ENCODE assay signal across 22 cellular contexts in genomic region chr1:1333551-1334241, GRCh38. TPM values are rescaled to one million over a fixed set of nuclear protein-coding genes. Genes with fewer than 3 reads are reported as not detected.
A peak's percentile ranks its signal among the peaks of the same experiment; 100 is the strongest.
DNase-seq lines count a peak whose midpoint lies in the region; ATAC-seq and TF ChIP-seq lines count a peak whose summit lies in the region.
"Had no signal": no experiment of that assay in that cellular context is flagged by ENCODE, and none has a peak within 500 bp of the region (broad histone marks: within the 10 kb centered on the region; RNA-seq: fewer than 3 reads in every experiment).

No MANE protein-coding gene starts in this region.

- H3K9me3 ChIP-seq in testis: no peaks in the 10 kb centered on the region
- H3K9me3 ChIP-seq: breast epithelium, esophagus muscularis mucosa, MG63, tibial artery had no signal

- WGBS in testis, 2 donors: 70 to 80% methylated on average over 21 to 36 of the region's 36 CpGs

- no peak overlapping the region for H3K27ac ChIP-seq in testis
- H3K27ac ChIP-seq: breast epithelium, esophagus muscularis mucosa, tibial artery had no signal

- TF ChIP-seq POLR2A in testis (IDR thresholded peaks at IDR 0.05): no peak

- intact Hi-C loops in Right ventricle myocardium superior (cut with DNase I): no loop called here
- intact Hi-C loops in left ventricle myocardium superior (cut with micrococcal nuclease): no loop called here
- intact Hi-C loops in testis (cut with DNase I; ENCODE audit: low total_unique reads): no loop called here

- TF ChIP-seq CTCF in testis (IDR thresholded peaks at IDR 0.05): no peak

- no peaks in the 10 kb centered on the region for H3K27me3 ChIP-seq in testis
- H3K27me3 ChIP-seq: breast epithelium, esophagus muscularis mucosa, MG63, tibial artery had no signal

- no peaks in the 10 kb centered on the region for H3K36me3 ChIP-seq in testis (ENCODE audit: low read depth, missing control alignments)
- H3K36me3 ChIP-seq: breast epithelium had no signal

- ATAC-seq in Right ventricle myocardium superior (ENCODE audit: poor library complexity) (peak; percentile 2), left ventricle myocardium superior (no peak), HG03097 (IDR thresholded peaks at IDR 0.05; ENCODE audit: low FRiP score, unreplicated experiment) (no peak)
- ATAC-seq: activated T-cell treated with anti-CD3 and anti-CD28 coated beads, Interleukin-2, amount 50 U/mL, for 72 hours had no signal

- no peak for DNase-seq in Right ventricle myocardium superior
- DNase-seq in left ventricle myocardium superior: no peak
- peak; percentile 77 for DNase-seq in testis
- DNase-seq: ACHN; activated CD4-positive, alpha-beta memory T cell treated with anti-CD3 and anti-CD28 coated beads for 36 hours; activated naive CD8-positive, alpha-beta T cell treated with anti-CD3 and anti-CD28 coated beads, Interleukin-2, amount 10 ng/mL, durations not matched to agents 7 days and 5 days; activated T-cell treated with anti-CD3 and anti-CD28 coated beads, Interleukin-2, amount 50 U/mL, for 72 hours; CD4-positive, alpha-beta T cell; EL; GOT3; kidney glomerular epithelial cell; MG63; NCI-H187; NCI-H510A; nucleus accumbens; stimulated activated CD4-positive, alpha-beta T cell treated with anti-CD3 and anti-CD28 coated beads, Interleukin-4, amount 100 ng/mL, for 4 hours; tibial artery had no signal

- H3K4me3 ChIP-seq in testis: no peak overlapping the region
- H3K4me3 ChIP-seq: esophagus muscularis mucosa, MG63, tibial artery had no signal

- peaks cover 8% of the 10 kb centered on the region for H3K4me1 ChIP-seq in testis

RNA-seq across cellular contexts. Expression of gene TAS1R3, which starts 2.6 kb away (rescaled TPM):
- total RNA-seq in Right ventricle myocardium superior (0.40 TPM), left ventricle myocardium superior (0.57 TPM), testis (1 to 10 TPM; 1.5 TPM)
- 0.66 TPM for polyA plus RNA-seq in testis (ENCODE audit: insufficient read depth, low read depth, low replicate concordance)

RNA-seq across cellular contexts. Expression of gene CPTP, which starts 9.1 kb away (rescaled TPM):
- total RNA-seq in Right ventricle myocardium superior (113 TPM), left ventricle myocardium superior (112 TPM), testis (10 to 100 TPM; 64.4 to 82.3 TPM)
- polyA plus RNA-seq in testis (ENCODE audit: insufficient read depth, low read depth, low replicate concordance): 129 TPM

RNA-seq across cellular contexts. Expression of gene INTS11, which starts 9.2 kb away (rescaled TPM):
- total RNA-seq in Right ventricle myocardium superior (70.9 TPM), left ventricle myocardium superior (77.2 TPM), testis (100 to 1,000 TPM; 220 to 232 TPM)
- 213 TPM for polyA plus RNA-seq in testis (ENCODE audit: insufficient read depth, low read depth, low replicate concordance)

RNA-seq across cellular contexts. Expression of gene DVL1, which starts 15.5 kb away (rescaled TPM):
- 126 TPM for total RNA-seq in Right ventricle myocardium superior
- total RNA-seq in left ventricle myocardium superior: 144 TPM
- 100 to 1,000 TPM; 169 to 183 TPM for total RNA-seq in testis
- 65.8 TPM for polyA plus RNA-seq in testis (ENCODE audit: insufficient read depth, low read depth, low replicate concordance)

RNA-seq across cellular contexts. Expression of gene MXRA8, which starts 24.7 kb away (rescaled TPM):
- 21.7 TPM for total RNA-seq in Right ventricle myocardium superior
- 16.8 TPM for total RNA-seq in left ventricle myocardium superior
- 100 to 1,000 TPM in 1 of 2 donors, 10 to 100 TPM in 1; 60.2 to 102 TPM for total RNA-seq in testis
- 63.3 TPM for polyA plus RNA-seq in testis (ENCODE audit: insufficient read depth, low read depth, low replicate concordance)
- total RNA-seq: dermis microvascular lymphatic vessel endothelial cell, OCI-LY7 had no signal
